In the genomic region with DNA sequence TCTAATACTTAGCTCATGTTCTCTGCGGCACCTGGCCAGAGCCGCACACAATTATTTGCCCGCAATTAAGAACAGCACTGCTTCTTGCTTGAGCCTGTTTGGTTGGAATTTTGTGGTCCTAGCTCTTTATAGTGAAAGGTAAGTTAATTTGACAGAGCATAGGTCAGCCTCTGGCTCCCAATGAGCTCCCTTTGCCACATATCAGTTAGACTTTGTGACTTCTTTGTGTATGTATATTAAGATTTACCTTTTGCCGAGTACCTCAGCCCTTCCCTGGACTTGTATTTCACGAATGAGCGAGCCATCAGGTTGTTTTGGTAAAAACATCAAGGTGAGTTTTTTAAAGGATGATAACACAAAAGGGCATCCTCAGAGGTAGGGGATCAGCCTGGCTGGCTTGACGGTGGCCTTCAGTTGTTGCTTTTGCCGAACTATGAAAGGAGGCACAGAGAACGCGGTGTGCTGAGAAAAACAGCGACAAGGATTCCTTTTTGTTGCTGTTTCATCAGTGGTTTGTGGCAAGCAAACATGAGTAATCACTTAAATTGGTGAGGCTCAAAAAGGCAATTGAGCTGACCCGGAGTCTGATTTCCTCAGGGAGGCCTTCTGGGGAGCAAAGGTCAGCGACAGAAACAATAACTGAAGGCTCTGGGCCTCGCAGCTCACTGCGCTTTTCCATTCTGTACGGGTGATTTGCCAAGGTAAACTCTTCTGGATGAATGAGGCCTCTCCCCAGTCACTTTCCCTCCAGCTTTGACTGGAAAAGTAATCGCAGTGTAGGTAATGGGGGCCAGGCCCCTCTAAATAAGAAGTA, we compare ENCODE assay signal across 1 cellular context.
TF ChIP-seq lines count a peak whose summit lies in the region.

No MANE protein-coding gene starts in this region.

TF ChIP-seq in HepG2, 621 proteins besides CTCF, POLR2A, EP300 and RAD21 (continued from another document and continues in another):
- TF ChIP-seq ZBTB39 (CRISPR knock-in tag; IDR thresholded peaks at IDR 0.05) (no peak), ZNF326 (CRISPR knock-in tag; IDR thresholded peaks at IDR 0.05; ENCODE audit: borderline replicate concordance) (no peak), ZNF788 (CRISPR knock-in tag; IDR thresholded peaks at IDR 0.05; ENCODE audit: borderline replicate concordance) (peak; percentile 80; the same call in 1 of the 2 replicates), ZNF20 (CRISPR knock-in tag; IDR thresholded peaks at IDR 0.05) (no peak), RFX3 (CRISPR knock-in tag; IDR thresholded peaks at IDR 0.05) (no peak), TEAD3 (CRISPR knock-in tag; optimal IDR thresholded peaks at IDR 0.05; ENCODE audit: borderline replicate concordance) (peak; percentile 21), ZNF225 (CRISPR knock-in tag; IDR thresholded peaks at IDR 0.05) (no peak), TRAFD1 (CRISPR knock-in tag; IDR thresholded peaks at IDR 0.05; ENCODE audit: borderline replicate concordance) (no peak), ZNF841 (CRISPR knock-in tag; IDR thresholded peaks at IDR 0.05; ENCODE audit: borderline replicate concordance) (no peak), ZNF724P (CRISPR knock-in tag; IDR thresholded peaks at IDR 0.05; ENCODE audit: borderline replicate concordance) (no peak), GATA4 (IDR thresholded peaks at IDR 0.05; ENCODE audit: borderline replicate concordance, low read depth) (peak; percentile 77; the same call in 1 of the 2 replicates), CSRNP1 (CRISPR knock-in tag; IDR thresholded peaks at IDR 0.05) (no peak), ATAD3A (CRISPR knock-in tag; IDR thresholded peaks at IDR 0.05) (no peak), YY1 (IDR thresholded peaks at IDR 0.05; ENCODE audit: insufficient read depth, insufficient replicate concordance, low read depth, low read length) (peak; percentile 7), KDM5B (CRISPR knock-in tag; IDR thresholded peaks at IDR 0.05; ENCODE audit: borderline replicate concordance) (no peak), ZNF629 (CRISPR knock-in tag; conservative IDR thresholded peaks at IDR 0.05) (no peak), ZBTB49 (CRISPR knock-in tag; IDR thresholded peaks at IDR 0.05; ENCODE audit: borderline replicate concordance) (no peak), NFIB (CRISPR knock-in tag; IDR thresholded peaks at IDR 0.05; ENCODE audit: borderline replicate concordance) (no peak), HMG20A (CRISPR knock-in tag; IDR thresholded peaks at IDR 0.05; ENCODE audit: borderline replicate concordance) (peak; percentile 88; the same call in 1 of the 2 replicates), ZBTB7B (CRISPR knock-in tag; IDR thresholded peaks at IDR 0.05) (peak; percentile 48; the same call in 1 of the 2 replicates), HBP1 (CRISPR knock-in tag; IDR thresholded peaks at IDR 0.05; ENCODE audit: low read depth) (no peak), SNAPC5 (CRISPR knock-in tag; IDR thresholded peaks at IDR 0.05; ENCODE audit: borderline replicate concordance) (no peak), TFAP4 (IDR thresholded peaks at IDR 0.05; ENCODE audit: borderline replicate concordance, low read depth) (no peak), ZSCAN29 (CRISPR knock-in tag; conservative IDR thresholded peaks at IDR 0.05) (peak; percentile 75; the same call in 1 of the 2 replicates), POLR2AphosphoS5 (IDR thresholded peaks at IDR 0.05; ENCODE audit: low read depth, low read length) (0 out of 2 replicates have a peak, but pooled peaks have one; percentile 19)
- TF ChIP-seq, protein P1, sequence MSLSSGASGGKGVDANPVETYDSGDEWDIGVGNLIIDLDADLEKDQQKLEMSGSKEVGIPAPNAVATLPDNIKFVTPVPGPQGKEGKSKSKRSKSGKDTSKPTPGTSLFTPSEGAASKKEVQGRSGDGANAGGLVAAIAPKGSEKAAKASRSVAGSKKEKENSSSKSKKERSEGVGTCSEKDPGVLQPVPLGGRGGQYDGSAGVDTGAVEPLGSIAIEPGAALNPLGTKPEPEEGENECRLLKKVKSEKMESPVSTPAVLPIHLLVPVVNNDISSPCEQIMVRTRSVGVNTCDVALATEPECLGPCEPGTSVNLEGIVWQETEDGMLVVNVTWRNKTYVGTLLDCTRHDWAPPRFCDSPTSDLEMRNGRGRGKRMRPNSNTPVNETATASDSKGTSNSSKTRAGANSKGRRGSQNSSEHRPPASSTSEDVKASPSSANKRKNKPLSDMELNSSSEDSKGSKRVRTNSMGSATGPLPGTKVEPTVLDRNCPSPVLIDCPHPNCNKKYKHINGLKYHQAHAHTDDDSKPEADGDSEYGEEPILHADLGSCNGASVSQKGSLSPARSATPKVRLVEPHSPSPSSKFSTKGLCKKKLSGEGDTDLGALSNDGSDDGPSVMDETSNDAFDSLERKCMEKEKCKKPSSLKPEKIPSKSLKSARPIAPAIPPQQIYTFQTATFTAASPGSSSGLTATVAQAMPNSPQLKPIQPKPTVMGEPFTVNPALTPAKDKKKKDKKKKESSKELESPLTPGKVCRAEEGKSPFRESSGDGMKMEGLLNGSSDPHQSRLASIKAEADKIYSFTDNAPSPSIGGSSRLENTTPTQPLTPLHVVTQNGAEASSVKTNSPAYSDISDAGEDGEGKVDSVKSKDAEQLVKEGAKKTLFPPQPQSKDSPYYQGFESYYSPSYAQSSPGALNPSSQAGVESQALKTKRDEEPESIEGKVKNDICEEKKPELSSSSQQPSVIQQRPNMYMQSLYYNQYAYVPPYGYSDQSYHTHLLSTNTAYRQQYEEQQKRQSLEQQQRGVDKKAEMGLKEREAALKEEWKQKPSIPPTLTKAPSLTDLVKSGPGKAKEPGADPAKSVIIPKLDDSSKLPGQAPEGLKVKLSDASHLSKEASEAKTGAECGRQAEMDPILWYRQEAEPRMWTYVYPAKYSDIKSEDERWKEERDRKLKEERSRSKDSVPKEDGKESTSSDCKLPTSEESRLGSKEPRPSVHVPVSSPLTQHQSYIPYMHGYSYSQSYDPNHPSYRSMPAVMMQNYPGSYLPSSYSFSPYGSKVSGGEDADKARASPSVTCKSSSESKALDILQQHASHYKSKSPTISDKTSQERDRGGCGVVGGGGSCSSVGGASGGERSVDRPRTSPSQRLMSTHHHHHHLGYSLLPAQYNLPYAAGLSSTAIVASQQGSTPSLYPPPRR (CRISPR knock-in tag; IDR thresholded peaks at IDR 0.05; ENCODE audit: borderline replicate concordance), result peak; percentile 79
- TF ChIP-seq, protein P2, sequence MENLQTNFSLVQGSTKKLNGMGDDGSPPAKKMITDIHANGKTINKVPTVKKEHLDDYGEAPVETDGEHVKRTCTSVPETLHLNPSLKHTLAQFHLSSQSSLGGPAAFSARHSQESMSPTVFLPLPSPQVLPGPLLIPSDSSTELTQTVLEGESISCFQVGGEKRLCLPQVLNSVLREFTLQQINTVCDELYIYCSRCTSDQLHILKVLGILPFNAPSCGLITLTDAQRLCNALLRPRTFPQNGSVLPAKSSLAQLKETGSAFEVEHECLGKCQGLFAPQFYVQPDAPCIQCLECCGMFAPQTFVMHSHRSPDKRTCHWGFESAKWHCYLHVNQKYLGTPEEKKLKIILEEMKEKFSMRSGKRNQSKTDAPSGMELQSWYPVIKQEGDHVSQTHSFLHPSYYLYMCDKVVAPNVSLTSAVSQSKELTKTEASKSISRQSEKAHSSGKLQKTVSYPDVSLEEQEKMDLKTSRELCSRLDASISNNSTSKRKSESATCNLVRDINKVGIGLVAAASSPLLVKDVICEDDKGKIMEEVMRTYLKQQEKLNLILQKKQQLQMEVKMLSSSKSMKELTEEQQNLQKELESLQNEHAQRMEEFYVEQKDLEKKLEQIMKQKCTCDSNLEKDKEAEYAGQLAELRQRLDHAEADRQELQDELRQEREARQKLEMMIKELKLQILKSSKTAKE (CRISPR knock-in tag; IDR thresholded peaks at IDR 0.05; ENCODE audit: borderline replicate concordance), result 0 out of 2 replicates have a peak, but pooled peaks have one; percentile 47
- TF ChIP-seq, protein P3, sequence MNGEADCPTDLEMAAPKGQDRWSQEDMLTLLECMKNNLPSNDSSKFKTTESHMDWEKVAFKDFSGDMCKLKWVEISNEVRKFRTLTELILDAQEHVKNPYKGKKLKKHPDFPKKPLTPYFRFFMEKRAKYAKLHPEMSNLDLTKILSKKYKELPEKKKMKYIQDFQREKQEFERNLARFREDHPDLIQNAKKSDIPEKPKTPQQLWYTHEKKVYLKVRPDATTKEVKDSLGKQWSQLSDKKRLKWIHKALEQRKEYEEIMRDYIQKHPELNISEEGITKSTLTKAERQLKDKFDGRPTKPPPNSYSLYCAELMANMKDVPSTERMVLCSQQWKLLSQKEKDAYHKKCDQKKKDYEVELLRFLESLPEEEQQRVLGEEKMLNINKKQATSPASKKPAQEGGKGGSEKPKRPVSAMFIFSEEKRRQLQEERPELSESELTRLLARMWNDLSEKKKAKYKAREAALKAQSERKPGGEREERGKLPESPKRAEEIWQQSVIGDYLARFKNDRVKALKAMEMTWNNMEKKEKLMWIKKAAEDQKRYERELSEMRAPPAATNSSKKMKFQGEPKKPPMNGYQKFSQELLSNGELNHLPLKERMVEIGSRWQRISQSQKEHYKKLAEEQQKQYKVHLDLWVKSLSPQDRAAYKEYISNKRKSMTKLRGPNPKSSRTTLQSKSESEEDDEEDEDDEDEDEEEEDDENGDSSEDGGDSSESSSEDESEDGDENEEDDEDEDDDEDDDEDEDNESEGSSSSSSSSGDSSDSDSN (CRISPR knock-in tag; IDR thresholded peaks at IDR 0.05), result no peak; the same call in 1 of the 2 replicates
- TF ChIP-seq, protein P4, sequence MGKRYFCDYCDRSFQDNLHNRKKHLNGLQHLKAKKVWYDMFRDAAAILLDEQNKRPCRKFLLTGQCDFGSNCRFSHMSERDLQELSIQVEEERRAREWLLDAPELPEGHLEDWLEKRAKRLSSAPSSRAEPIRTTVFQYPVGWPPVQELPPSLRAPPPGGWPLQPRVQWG (CRISPR knock-in tag; IDR thresholded peaks at IDR 0.05; ENCODE audit: borderline replicate concordance, low read depth), result no peak
